Comparison of ENCODE assay signal across 3 cellular contexts in genomic region chr12:118183155-118183554, GRCh38.
TF ChIP-seq lines count a peak whose summit lies in the region.

No MANE protein-coding gene starts in this region.

TF ChIP-seq in SK-N-SH, 30 proteins besides CTCF, POLR2A, EP300 and RAD21:
- TF ChIP-seq USF2 (IDR thresholded peaks at IDR 0.05; ENCODE audit: borderline replicate concordance, low read depth, low read length) (no peak), GATA2 (CRISPR knock-in tag; IDR thresholded peaks at IDR 0.05) (no peak)

TF ChIP-seq in SK-N-SH treated with all-trans-retinoic acid at 6 μM for 48 hours, 23 proteins besides CTCF, POLR2A, EP300 and RAD21:
- no peak for TF ChIP-seq ARNTL (CRISPR knock-in tag; IDR thresholded peaks at IDR 0.05; ENCODE audit: borderline replicate concordance, low read depth)
- TF ChIP-seq TOX (CRISPR knock-in tag; IDR thresholded peaks at IDR 0.05; ENCODE audit: borderline replicate concordance), result no peak
TF ChIP-seq in SK-N-SH treated with all-trans-retinoic acid at 6 μM for 48 hours: peak in this region for 0.

TF ChIP-seq in GM12878, 131 proteins besides CTCF, POLR2A, EP300 and RAD21:
- TF ChIP-seq MYC (IDR thresholded peaks at IDR 0.05; ENCODE audit: insufficient read depth, insufficient read length, insufficient replicate concordance, low read length, severe bottlenecking) (no peak), SMAD5 (IDR thresholded peaks at IDR 0.05; ENCODE audit: low read depth) (no peak), POLR2AphosphoS2 (IDR thresholded peaks at IDR 0.05; ENCODE audit: low read depth, low read length) (no peak), MTA2 (IDR thresholded peaks at IDR 0.05; ENCODE audit: low read depth) (0 out of 2 replicates have a peak, but pooled peaks have one; percentile 28), USF1 (IDR thresholded peaks at IDR 0.05; ENCODE audit: borderline replicate concordance, extremely low read length, insufficient read depth, low read depth, low read length) (no peak)
